In genomic region chr18:59002974-59003594, GRCh38 we compare ENCODE assay signal across 1 cellular context.
TF ChIP-seq lines count a peak whose summit lies in the region.

No MANE protein-coding gene starts in this region.

TF ChIP-seq in A549, 52 proteins besides CTCF, POLR2A, EP300 and RAD21 (continued from another document):
- no peak for TF ChIP-seq E2F6 (IDR thresholded peaks at IDR 0.05; ENCODE audit: borderline replicate concordance, low read depth)
- TF ChIP-seq ZNF302 (CRISPR knock-in tag; IDR thresholded peaks at IDR 0.05): no peak
- TF ChIP-seq BCL3 (IDR thresholded peaks at IDR 0.05): no peak
- no peak for TF ChIP-seq USF2 (IDR thresholded peaks at IDR 0.05)
- no peak for TF ChIP-seq NPAS2 (CRISPR knock-in tag; IDR thresholded peaks at IDR 0.05; ENCODE audit: borderline replicate concordance)
- no peak for TF ChIP-seq FOSL2 (IDR thresholded peaks at IDR 0.05)
- peak; percentile 65 for TF ChIP-seq FOSL2 (CRISPR knock-in tag; IDR thresholded peaks at IDR 0.05)
- TF ChIP-seq MAFK (IDR thresholded peaks at IDR 0.05; ENCODE audit: partially characterized antibody): peak; percentile 85
TF ChIP-seq in A549: peak in this region for 4.
